Comparison of ENCODE assay signal across 9 cellular contexts in genomic region chr2:15939556-15939853, GRCh38. TPM values are rescaled to one million over a fixed set of nuclear protein-coding genes. Genes with fewer than 3 reads are reported as not detected.
DNase-seq lines count a peak whose midpoint lies in the region; ATAC-seq and TF ChIP-seq lines count a peak whose summit lies in the region.
"Had no signal": no experiment of that assay in that cellular context is flagged by ENCODE, and none has a peak within 500 bp of the region (broad histone marks: within the 10 kb centered on the region; RNA-seq: fewer than 3 reads in every experiment).

No MANE protein-coding gene starts in this region.

- peaks cover 35% of the 10 kb centered on the region for H3K4me1 Mint-ChIP-seq in CD4-positive, alpha-beta T cell (ENCODE audit: low read depth)

- no peaks in the 10 kb centered on the region for H3K9me3 ChIP-seq in CD4-positive, alpha-beta T cell (ENCODE audit: control insufficient read depth, low read length)

- H3K27me3 ChIP-seq in CD4-positive, alpha-beta T cell (ENCODE audit: control insufficient read depth, insufficient read depth, low read length): peaks cover 52% of the 10 kb centered on the region

- peak in 2 of 10 experiments; percentile 12 to 19 for DNase-seq in CD4-positive, alpha-beta T cell
- DNase-seq in RKO (ENCODE audit: low spot score) (peak; percentile 48), Right ventricle myocardium superior (peak; percentile 80), sciatic nerve (ENCODE audit: low spot score) (peak; percentile 60), C1 segment of cervical spinal cord (lab: John Stamatoyannopoulos, UW) (no peak)

- H3K4me3 Mint-ChIP-seq in CD4-positive, alpha-beta T cell: peak overlapping the region; percentile 80

- no peak overlapping the region for H3K27ac ChIP-seq in CD4-positive, alpha-beta T cell (ENCODE audit: low read depth, low read length)

- no peaks in the 10 kb centered on the region for H3K36me3 Mint-ChIP-seq in CD4-positive, alpha-beta T cell (ENCODE audit: low read depth)
- H3K36me3 Mint-ChIP-seq: stimulated activated effector memory CD8-positive, alpha-beta T cell treated with anti-CD3 and anti-CD28 coated beads, Interleukin-12 subunit alpha, Interleukin-12 subunit beta, amount 100 ng/mL, for 72 hours had no signal

- CTCF ChIA-PET in CD4-positive, alpha-beta T cell (lab: Charles Lee): interaction anchor here (0.5 to 1.2 kb wide), 2 partner anchors 9 to 669 kb away, joined by 3 to 4 read pairs; no protein-coding TSS in a partner anchor

- TF ChIP-seq CTCF in CD4-positive, alpha-beta T cell (IDR thresholded peaks at IDR 0.05): no peak

- H3K9me3 Mint-ChIP-seq in CD4-positive, alpha-beta T cell: no peaks in the 10 kb centered on the region
- H3K9me3 Mint-ChIP-seq: stimulated activated effector memory CD8-positive, alpha-beta T cell treated with anti-CD3 and anti-CD28 coated beads, Interleukin-12 subunit alpha, Interleukin-12 subunit beta, amount 100 ng/mL, for 72 hours had no signal

- POLR2A ChIA-PET in CD4-positive, alpha-beta T cell (lab: Charles Lee): interaction anchor here (0.7 to 2.0 kb wide), 3 partner anchors 26 to 203 kb away, joined by 3 to 6 read pairs (median 4); no protein-coding TSS in a partner anchor

- ATAC-seq in CD4-positive, alpha-beta T cell (ENCODE audit: poor library complexity): no peak
- ATAC-seq in GM21526 (IDR thresholded peaks at IDR 0.05; ENCODE audit: low FRiP score, unreplicated experiment) (peak; percentile 80), Right ventricle myocardium superior (ENCODE audit: poor library complexity) (peak; percentile 83), sciatic nerve (peak; percentile 83), HG02938 (IDR thresholded peaks at IDR 0.05; ENCODE audit: unreplicated experiment) (no peak), HG02870 (IDR thresholded peaks at IDR 0.05; ENCODE audit: unreplicated experiment) (no peak)
- ATAC-seq: stimulated activated effector memory CD8-positive, alpha-beta T cell treated with anti-CD3 and anti-CD28 coated beads, Interleukin-12 subunit alpha, Interleukin-12 subunit beta, amount 100 ng/mL, for 72 hours had no signal

- H3K27ac Mint-ChIP-seq in CD4-positive, alpha-beta T cell: no peak overlapping the region
- H3K27ac Mint-ChIP-seq: stimulated activated effector memory CD8-positive, alpha-beta T cell treated with anti-CD3 and anti-CD28 coated beads, Interleukin-12 subunit alpha, Interleukin-12 subunit beta, amount 100 ng/mL, for 72 hours had no signal

- H3K27me3 Mint-ChIP-seq in CD4-positive, alpha-beta T cell: peaks cover 62% of the 10 kb centered on the region

- intact Hi-C loops in CD4-positive, alpha-beta T cell (cut with DNase I, micrococcal nuclease): loop anchor here in 1 of 2 experiments (2.0 to 10.0 kb wide), 3 partner anchors 275 to 669 kb away; no protein-coding TSS in a partner anchor
- intact Hi-C loops in Right ventricle myocardium superior (cut with DNase I): loop anchor here (5.0 kb wide), 2 partner anchors 343 to 568 kb away; no protein-coding TSS in a partner anchor
- intact Hi-C loops in sciatic nerve (cut with DNase I): loop anchor here (10.0 kb wide), 1 partner anchor 305 kb away; no protein-coding TSS in a partner anchor

RNA-seq across cellular contexts. Expression of gene MYCN, which starts 0.8 kb away (rescaled TPM):
- under 1 TPM in 1 of 2 experiments, not detected in 1; 0.19 TPM for total RNA-seq in CD4-positive, alpha-beta T cell
- total RNA-seq in Right ventricle myocardium superior (0.24 TPM), sciatic nerve (7.0 TPM)

Comparison
In these comparisons a context has a peak if more than half of its experiments do, and no peak if none do; other contexts are left out.
1. ATAC-seq: peak in GM21526 (single experiment), Right ventricle myocardium superior (single experiment) and sciatic nerve (single experiment); none in CD4-positive, alpha-beta T cell (single experiment), HG02938 (single experiment) and HG02870 (single experiment).
2. DNase-seq: peak in RKO (single experiment), Right ventricle myocardium superior (single experiment) and sciatic nerve (single experiment); none in C1 segment of cervical spinal cord (0 of 14).